ENCODE assay signal across 22 cellular contexts in the genomic region with DNA sequence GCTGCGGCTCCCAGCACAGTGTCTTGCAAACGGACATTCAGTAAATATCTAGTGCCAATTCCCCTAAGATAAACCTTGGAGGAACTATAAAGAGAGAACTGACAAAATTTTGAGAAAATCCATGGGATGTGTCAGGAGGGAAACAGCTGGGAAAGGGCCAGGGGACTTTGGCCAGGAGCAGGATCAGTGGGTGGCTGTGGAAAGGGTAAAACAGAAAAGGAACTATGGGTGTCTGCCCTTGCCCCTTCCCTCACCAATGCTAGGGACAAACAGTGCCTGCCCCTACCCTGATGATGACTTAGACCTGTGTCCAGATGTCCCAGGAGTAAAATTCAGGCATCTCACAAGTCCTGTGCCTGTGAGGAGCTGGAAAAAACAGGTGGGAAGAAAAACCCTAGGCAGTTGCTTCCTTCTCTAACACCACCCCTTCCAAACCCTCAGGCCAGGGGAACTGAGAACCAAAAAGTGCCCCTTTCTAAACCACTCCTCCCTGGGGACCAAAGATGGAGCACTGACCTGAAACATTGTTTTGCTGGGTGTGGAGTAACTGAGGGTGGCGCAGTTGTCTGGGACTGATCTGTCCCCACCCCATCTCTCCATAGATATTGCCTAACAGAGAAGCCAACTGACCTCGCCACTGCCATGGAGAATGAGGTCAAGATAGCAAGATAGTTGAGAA. TPM values are rescaled to one million over a fixed set of nuclear protein-coding genes. Genes with fewer than 3 reads are reported as not detected.
A peak's percentile ranks its signal among the peaks of the same experiment; 100 is the strongest.
DNase-seq lines count a peak whose midpoint lies in the region; ATAC-seq and TF ChIP-seq lines count a peak whose summit lies in the region.
"Had no signal": no experiment of that assay in that cellular context is flagged by ENCODE, and none has a peak within 500 bp of the region (broad histone marks: within the 10 kb centered on the region; RNA-seq: fewer than 3 reads in every experiment).

No MANE protein-coding gene starts in this region.

- TF ChIP-seq POLR2A in erythroblast (IDR thresholded peaks at IDR 0.05; ENCODE audit: low read length), result no peak

- H3K36me3 Mint-ChIP-seq in activated CD8-positive, alpha-beta T cell treated with anti-CD3 and anti-CD28 coated beads, Interleukin-2, amount 10 ng/mL, durations not matched to agents 7 days and 5 days (ENCODE audit: low read depth), result peaks cover 22% of the 10 kb centered on the region
- H3K36me3 Mint-ChIP-seq in activated CD8-positive, alpha-beta T cell treated with anti-CD3 and anti-CD28 coated beads for 36 hours (ENCODE audit: low read depth), result no peaks in the 10 kb centered on the region
- H3K36me3 Mint-ChIP-seq in endothelial cell (ENCODE audit: low read depth, unreplicated experiment), result peaks cover 9% of the 10 kb centered on the region

- peak; percentile 13 for DNase-seq in activated CD8-positive, alpha-beta T cell treated with anti-CD3 and anti-CD28 coated beads, Interleukin-2, amount 10 ng/mL, durations not matched to agents 7 days and 5 days
- DNase-seq in activated CD8-positive, alpha-beta T cell treated with anti-CD3 and anti-CD28 coated beads for 36 hours, result no peak
- DNase-seq in MV-4-11 (lab: John Stamatoyannopoulos, UW) (peak; percentile 46), endothelial cell (ENCODE audit: low spot score) (no peak), erythroblast (lab: John Stamatoyannopoulos, UW) (no peak), ureter (ENCODE audit: low spot score) (no peak), midbrain (lab: John Stamatoyannopoulos, UW) (no peak)
- DNase-seq: BE2C, DMS153, NCI-H146, NCI-H526, occipital lobe, retina, SK-N-SH, T-helper 9 cell had no signal

- peaks cover 52 to 64% of the 10 kb centered on the region in 2 experiments for H3K4me1 ChIP-seq in neutrophil (ENCODE audit: control insufficient read depth in 1 of 2, insufficient read depth in 1 of 2, low read depth in 1 of 2, low read length in 1 of 2)
- H3K4me1 ChIP-seq: BE2C had no signal

- peaks cover 14% of the 10 kb centered on the region for H3K9me3 Mint-ChIP-seq in activated CD8-positive, alpha-beta T cell treated with anti-CD3 and anti-CD28 coated beads, Interleukin-2, amount 10 ng/mL, durations not matched to agents 7 days and 5 days (ENCODE audit: insufficient read depth)
- H3K9me3 Mint-ChIP-seq in activated CD8-positive, alpha-beta T cell treated with anti-CD3 and anti-CD28 coated beads for 36 hours, result no peaks in the 10 kb centered on the region
- no peaks in the 10 kb centered on the region for H3K9me3 Mint-ChIP-seq in endothelial cell (ENCODE audit: unreplicated experiment)

- no peak overlapping the region for H3K4me3 Mint-ChIP-seq in activated CD8-positive, alpha-beta T cell treated with anti-CD3 and anti-CD28 coated beads, Interleukin-2, amount 10 ng/mL, durations not matched to agents 7 days and 5 days
- H3K4me3 Mint-ChIP-seq in activated CD8-positive, alpha-beta T cell treated with anti-CD3 and anti-CD28 coated beads for 36 hours, result no peak overlapping the region
- H3K4me3 Mint-ChIP-seq in endothelial cell (ENCODE audit: unreplicated experiment), result peak overlapping the region; percentile 2
- H3K4me3 Mint-ChIP-seq: activated T-helper 1 cell treated with anti-CD3 and anti-CD28 coated beads, Interleukin-12 subunit alpha, Interleukin-12 subunit beta, Interleukin-2, Interleukin-4 antibody, amounts not matched to agents 30 ng/mL and 10 ng/mL and 1 ng/mL, durations not matched to agents 14 hours and 24 hours and 36 hours had no signal

- ATAC-seq in activated CD8-positive, alpha-beta T cell treated with anti-CD3 and anti-CD28 coated beads, Interleukin-2, amount 10 ng/mL, durations not matched to agents 7 days and 5 days, result no peak
- ATAC-seq in activated CD8-positive, alpha-beta T cell treated with anti-CD3 and anti-CD28 coated beads for 36 hours, result no peak
- ATAC-seq: left lung had no signal

- peak overlapping the region in 1 of 2 experiments; percentile 49 for H3K4me3 ChIP-seq in neutrophil (ENCODE audit: low read depth in 1 of 2, low read length in 1 of 2)
- H3K4me3 ChIP-seq: coronary artery, heart left ventricle, left lung, suprapubic skin had no signal

- TF ChIP-seq CTCF in activated CD8-positive, alpha-beta T cell treated with anti-CD3 and anti-CD28 coated beads for 36 hours (IDR thresholded peaks at IDR 0.05), result no peak
- TF ChIP-seq CTCF in endothelial cell (IDR thresholded peaks at IDR 0.05; ENCODE audit: unreplicated experiment) (no peak), neutrophil (IDR thresholded peaks at IDR 0.05) (no peak)

- no peaks in the 10 kb centered on the region for H3K9me3 ChIP-seq in neutrophil
- H3K9me3 ChIP-seq: BE2C, SK-N-SH, suprapubic skin had no signal

- H3K4me1 Mint-ChIP-seq in activated CD8-positive, alpha-beta T cell treated with anti-CD3 and anti-CD28 coated beads, Interleukin-2, amount 10 ng/mL, durations not matched to agents 7 days and 5 days (ENCODE audit: low read depth), result peaks cover 69% of the 10 kb centered on the region
- H3K4me1 Mint-ChIP-seq in activated CD8-positive, alpha-beta T cell treated with anti-CD3 and anti-CD28 coated beads for 36 hours (ENCODE audit: low read depth), result peaks cover 60% of the 10 kb centered on the region
- H3K4me1 Mint-ChIP-seq in endothelial cell (ENCODE audit: unreplicated experiment), result peaks cover 11% of the 10 kb centered on the region

- H3K27ac Mint-ChIP-seq in activated CD8-positive, alpha-beta T cell treated with anti-CD3 and anti-CD28 coated beads, Interleukin-2, amount 10 ng/mL, durations not matched to agents 7 days and 5 days, result no peak overlapping the region
- H3K27ac Mint-ChIP-seq in activated CD8-positive, alpha-beta T cell treated with anti-CD3 and anti-CD28 coated beads for 36 hours, result no peak overlapping the region
- H3K27ac Mint-ChIP-seq in endothelial cell (ENCODE audit: unreplicated experiment), result no peak overlapping the region
- H3K27ac Mint-ChIP-seq: activated T-helper 1 cell treated with anti-CD3 and anti-CD28 coated beads, Interleukin-12 subunit alpha, Interleukin-12 subunit beta, Interleukin-2, Interleukin-4 antibody, amounts not matched to agents 30 ng/mL and 10 ng/mL and 1 ng/mL, durations not matched to agents 14 hours and 24 hours and 36 hours had no signal

- CTCF ChIA-PET in activated CD8-positive, alpha-beta T cell treated with anti-CD3 and anti-CD28 coated beads, Interleukin-2, amount 10 ng/mL, durations not matched to agents 7 days and 5 days (lab: Charles Lee), result interaction anchor here (1.0 kb wide), 1 partner anchor 8 kb away, joined by 4 read pairs; no protein-coding TSS in a partner anchor
- CTCF ChIA-PET in activated CD8-positive, alpha-beta T cell treated with anti-CD3 and anti-CD28 coated beads for 36 hours (lab: Charles Lee), result interaction anchor here (0.8 to 1.3 kb wide), 5 partner anchors 10 to 237 kb away, joined by 3 to 4 read pairs (median 3); no protein-coding TSS in a partner anchor

- peak overlapping the region; percentile 94 for H3K27ac ChIP-seq in neutrophil
- H3K27ac ChIP-seq: coronary artery, RWPE1, suprapubic skin had no signal

- H3K27me3 Mint-ChIP-seq in activated CD8-positive, alpha-beta T cell treated with anti-CD3 and anti-CD28 coated beads, Interleukin-2, amount 10 ng/mL, durations not matched to agents 7 days and 5 days (ENCODE audit: low read depth), result no peaks in the 10 kb centered on the region
- no peaks in the 10 kb centered on the region for H3K27me3 Mint-ChIP-seq in activated CD8-positive, alpha-beta T cell treated with anti-CD3 and anti-CD28 coated beads for 36 hours
- peaks cover 8% of the 10 kb centered on the region for H3K27me3 Mint-ChIP-seq in endothelial cell (ENCODE audit: unreplicated experiment)

- H3K27me3 ChIP-seq in neutrophil, result no peaks in the 10 kb centered on the region
- H3K27me3 ChIP-seq: BE2C, heart left ventricle, left lung, suprapubic skin had no signal

- POLR2A ChIA-PET in activated CD8-positive, alpha-beta T cell treated with anti-CD3 and anti-CD28 coated beads, Interleukin-2, amount 10 ng/mL, durations not matched to agents 7 days and 5 days (lab: Charles Lee), result no interaction called here
- POLR2A ChIA-PET in activated CD8-positive, alpha-beta T cell treated with anti-CD3 and anti-CD28 coated beads for 36 hours (lab: Charles Lee), result interaction anchor here (0.7 kb wide), 1 partner anchor 155 kb away, joined by 3 read pairs; no protein-coding TSS in a partner anchor

- H3K36me3 ChIP-seq in neutrophil, result no peaks in the 10 kb centered on the region
- H3K36me3 ChIP-seq: BE2C, heart left ventricle, left lung, suprapubic skin had no signal

- intact Hi-C loops in activated CD8-positive, alpha-beta T cell treated with anti-CD3 and anti-CD28 coated beads for 36 hours (cut with micrococcal nuclease), result no loop called here

RNA-seq across cellular contexts. Expression of gene IFNAR2, which starts 22.1 kb away (rescaled TPM):
- 10 to 100 TPM; 54.6 to 62.4 TPM for total RNA-seq in activated CD8-positive, alpha-beta T cell treated with anti-CD3 and anti-CD28 coated beads, Interleukin-2, amount 10 ng/mL, durations not matched to agents 7 days and 5 days
- 10 to 100 TPM; 34.3 to 38.6 TPM for total RNA-seq in activated CD8-positive, alpha-beta T cell treated with anti-CD3 and anti-CD28 coated beads for 36 hours
- total RNA-seq in endothelial cell (ENCODE audit: unreplicated experiment), result 21.3 TPM
- total RNA-seq in ureter, result 55.2 TPM

RNA-seq across cellular contexts. Expression of gene IL10RB, which starts 58.6 kb away (rescaled TPM):
- 10 to 100 TPM; 37.1 to 44.2 TPM for total RNA-seq in activated CD8-positive, alpha-beta T cell treated with anti-CD3 and anti-CD28 coated beads, Interleukin-2, amount 10 ng/mL, durations not matched to agents 7 days and 5 days
- 10 to 100 TPM; 25.0 to 30.5 TPM for total RNA-seq in activated CD8-positive, alpha-beta T cell treated with anti-CD3 and anti-CD28 coated beads for 36 hours
- 13.0 TPM for total RNA-seq in endothelial cell (ENCODE audit: unreplicated experiment)
- total RNA-seq in ureter, result 32.9 TPM

Comparison
In these comparisons a context has a peak if more than half of its experiments do, and no peak if none do; other contexts are left out.
1. DNase-seq: peak in activated CD8-positive, alpha-beta T cell treated with anti-CD3 and anti-CD28 coated beads, Interleukin-2, amount 10 ng/mL, durations not matched to agents 7 days and 5 days (single experiment) and MV-4-11 (single experiment); none in activated CD8-positive, alpha-beta T cell treated with anti-CD3 and anti-CD28 coated beads for 36 hours (single experiment), endothelial cell (single experiment), erythroblast (0 of 2), ureter (single experiment) and midbrain (single experiment).